In genomic region chr7:48360574-48360973, GRCh38 we compare ENCODE assay signal across 22 cellular contexts.
DNase-seq lines count a peak whose midpoint lies in the region; FAIRE-seq and TF ChIP-seq lines count a peak whose summit lies in the region.
"Had no signal": no experiment of that assay in that cellular context is flagged by ENCODE, and none has a peak within 500 bp of the region (broad histone marks: within the 10 kb centered on the region; RNA-seq: fewer than 3 reads in every experiment).

No MANE protein-coding gene starts in this region.

- H3K9me3 ChIP-seq in mammary epithelial cell (replicated peaks; ENCODE audit: insufficient read depth, low read length): no peaks in the 10 kb centered on the region
- H3K9me3 ChIP-seq in astrocyte (ENCODE audit: insufficient read depth, low read depth, low read length): no peaks in the 10 kb centered on the region
- H3K9me3 ChIP-seq in fibroblast of lung (ENCODE audit: control insufficient read depth, insufficient read depth, low read depth, low read length): no peaks in the 10 kb centered on the region
- no peaks in the 10 kb centered on the region for H3K9me3 ChIP-seq in SK-N-SH
- H3K9me3 ChIP-seq: Peyer's patch had no signal

- in situ Hi-C loops in mammary epithelial cell (cut with MboI; ENCODE audit: low sequenced_read_pairs in 2 of 2): no loop called here

- FAIRE-seq in astrocyte (lab: Jason Lieb, UNC): no peak
- FAIRE-seq in urothelium cell line (lab: Jason Lieb, UNC): peak; percentile 69
- FAIRE-seq: GM12891 had no signal

- POLR2A ChIA-PET in MCF 10A (lab: Yijun Ruan, JAX) (no interaction called here), SK-N-SH (lab: Yijun Ruan, JAX) (no interaction called here)

- H3K4me3 Mint-ChIP-seq in MCF 10A (ENCODE audit: unreplicated experiment) (no peak overlapping the region), astrocyte (ENCODE audit: unreplicated experiment) (no peak overlapping the region)

- no peaks in the 10 kb centered on the region for H3K9me2 ChIP-seq in SK-N-SH

- H3K79me2 ChIP-seq in mammary epithelial cell (ENCODE audit: insufficient read depth, low read length) (no peaks in the 10 kb centered on the region), astrocyte (ENCODE audit: insufficient read depth, low read length) (no peaks in the 10 kb centered on the region), fibroblast of lung (ENCODE audit: control insufficient read depth, insufficient read depth, low read length) (no peaks in the 10 kb centered on the region), SK-N-SH (ENCODE audit: insufficient read depth) (no peaks in the 10 kb centered on the region)

- no peak overlapping the region for H3K27ac ChIP-seq in mammary epithelial cell (ENCODE audit: insufficient read depth, low read depth, low read length)
- no peak overlapping the region for H3K27ac ChIP-seq in astrocyte (ENCODE audit: low read depth, low read length)
- no peak overlapping the region for H3K27ac ChIP-seq in fibroblast of lung (ENCODE audit: insufficient read depth, low read length)
- no peak overlapping the region for H3K27ac ChIP-seq in SK-N-SH (ENCODE audit: low read depth in 2 of 2, low read length in 1 of 2)
- H3K27ac ChIP-seq: 22Rv1, C4-2B, HL-60, Peyer's patch had no signal

- H3K9me3 Mint-ChIP-seq in MCF 10A (ENCODE audit: unreplicated experiment): no peaks in the 10 kb centered on the region
- no peaks in the 10 kb centered on the region for H3K9me3 Mint-ChIP-seq in astrocyte (ENCODE audit: unreplicated experiment)

- H3K27me3 ChIP-seq in mammary epithelial cell (ENCODE audit: insufficient read depth, low read length): no peaks in the 10 kb centered on the region
- H3K27me3 ChIP-seq in astrocyte (ENCODE audit: insufficient read depth, low read length): no peaks in the 10 kb centered on the region
- H3K27me3 ChIP-seq in fibroblast of lung (ENCODE audit: control insufficient read depth, insufficient read depth, low read length): no peaks in the 10 kb centered on the region
- H3K27me3 ChIP-seq in SK-N-SH (ENCODE audit: insufficient read depth): peaks cover under 1% of the 10 kb centered on the region; the same call in 1 of the 2 replicates
- H3K27me3 ChIP-seq: Peyer's patch had no signal

- CTCF ChIA-PET in mammary epithelial cell (lab: Charles Lee; ENCODE audit: low non-redundant PET) (no interaction called here), MCF 10A (lab: Yijun Ruan, JAX) (interaction anchor here (0.6 kb wide), 1 partner anchor 148 kb away, joined by 3 read pairs; no protein-coding TSS in a partner anchor), SK-N-SH (lab: Yijun Ruan, JAX) (no interaction called here)

- intact Hi-C loops in mammary epithelial cell (cut with micrococcal nuclease): no loop called here
- intact Hi-C loops in MCF 10A (cut with micrococcal nuclease): no loop called here
- intact Hi-C loops in cardiac septum (cut with DNase I): no loop called here

- H3K36me3 ChIP-seq in mammary epithelial cell (ENCODE audit: insufficient read depth, low read length): no peaks in the 10 kb centered on the region
- no peaks in the 10 kb centered on the region for H3K36me3 ChIP-seq in astrocyte (ENCODE audit: insufficient read depth, low read length)
- no peaks in the 10 kb centered on the region for H3K36me3 ChIP-seq in fibroblast of lung (ENCODE audit: control insufficient read depth, insufficient read depth, low read length)
- no peaks in the 10 kb centered on the region for H3K36me3 ChIP-seq in SK-N-SH (replicated peaks in 1 of 2; ENCODE audit: control insufficient read depth in 1 of 2, insufficient read depth in 2 of 2, low read length in 1 of 2)
- H3K36me3 ChIP-seq: Peyer's patch had no signal

- H3K27ac Mint-ChIP-seq in MCF 10A (ENCODE audit: low read depth, unreplicated experiment) (no peak overlapping the region), astrocyte (ENCODE audit: unreplicated experiment) (no peak overlapping the region)

- no peaks in the 10 kb centered on the region for H3K27me3 Mint-ChIP-seq in MCF 10A (ENCODE audit: insufficient read depth, unreplicated experiment)
- no peaks in the 10 kb centered on the region for H3K27me3 Mint-ChIP-seq in astrocyte (ENCODE audit: low read depth, unreplicated experiment)

- H3F3A ChIP-seq in SK-N-SH (replicated peaks; ENCODE audit: insufficient read depth): no peaks in the 10 kb centered on the region

- TF ChIP-seq RAD21 in SK-N-SH (IDR thresholded peaks at IDR 0.05; ENCODE audit: low read length): no peak

- H3K36me3 Mint-ChIP-seq in MCF 10A (ENCODE audit: insufficient read depth, unreplicated experiment) (no peaks in the 10 kb centered on the region), astrocyte (ENCODE audit: low read depth, unreplicated experiment) (no peaks in the 10 kb centered on the region)

- dilution Hi-C loops in mammary epithelial cell (cut with HindIII; ENCODE audit: low sequenced_read_pairs): no loop called here

- TF ChIP-seq EP300 in SK-N-SH (IDR thresholded peaks at IDR 0.05; ENCODE audit: borderline replicate concordance in 1 of 2, low read depth in 1 of 2, low read length in 1 of 2): no peak

- TF ChIP-seq CTCF in mammary epithelial cell (conservative IDR thresholded peaks at IDR 0.05 in 1 of 2, IDR thresholded peaks at IDR 0.05 in 1 of 2; ENCODE audit: extremely low read depth in 1 of 2, insufficient read depth in 1 of 2, low read depth in 1 of 2, low read length in 2 of 2) (no peak), MCF 10A (IDR thresholded peaks at IDR 0.05; ENCODE audit: unreplicated experiment) (no peak), astrocyte (IDR thresholded peaks at IDR 0.05; ENCODE audit: insufficient read depth, low read depth, low read length) (no peak), fibroblast of lung (conservative IDR thresholded peaks at IDR 0.05 in 1 of 2, IDR thresholded peaks at IDR 0.05 in 1 of 2; ENCODE audit: low read depth in 1 of 2, low read length in 2 of 2) (no peak), SK-N-SH (IDR thresholded peaks at IDR 0.05) (no peak)

- H3K9ac ChIP-seq in mammary epithelial cell (ENCODE audit: insufficient read depth, low read length) (no peak overlapping the region), astrocyte (ENCODE audit: low read length) (no peak overlapping the region), fibroblast of lung (ENCODE audit: insufficient read depth, low read length) (no peak overlapping the region), SK-N-SH (no peak overlapping the region)

- H2AFZ ChIP-seq in mammary epithelial cell (ENCODE audit: low read depth, low read length): no peak overlapping the region
- H2AFZ ChIP-seq in astrocyte (ENCODE audit: low read depth, low read length): no peak overlapping the region
- no peak overlapping the region for H2AFZ ChIP-seq in fibroblast of lung (ENCODE audit: low read length)
- H2AFZ ChIP-seq in SK-N-SH (ENCODE audit: low read depth): no peak overlapping the region

- H3K4me2 ChIP-seq in mammary epithelial cell (ENCODE audit: insufficient read depth, low read depth, low read length): no peak overlapping the region
- no peak overlapping the region for H3K4me2 ChIP-seq in astrocyte (ENCODE audit: low read length)
- no peak overlapping the region for H3K4me2 ChIP-seq in fibroblast of lung (ENCODE audit: extremely low read depth, insufficient read depth, low read length)
- H3K4me2 ChIP-seq in SK-N-SH: no peak overlapping the region

- BruUV-seq in mammary epithelial cell (replicated peaks; lab: Mats Ljungman, UMichigan) (no TSS peak), MCF 10A (replicated peaks; lab: Mats Ljungman, UMichigan) (no TSS peak)

- H3K4me1 Mint-ChIP-seq in MCF 10A (ENCODE audit: insufficient read depth, unreplicated experiment) (peaks cover 15% of the 10 kb centered on the region), astrocyte (ENCODE audit: low read depth, unreplicated experiment) (no peaks in the 10 kb centered on the region)

- H3K4me1 ChIP-seq in mammary epithelial cell (ENCODE audit: insufficient read depth, low read length) (peaks cover 5% of the 10 kb centered on the region), astrocyte (ENCODE audit: insufficient read depth, low read length) (no peaks in the 10 kb centered on the region), fibroblast of lung (ENCODE audit: control insufficient read depth, extremely low read depth, insufficient read depth, low read length) (no peaks in the 10 kb centered on the region), SK-N-SH (ENCODE audit: control insufficient read depth in 1 of 2, insufficient read depth in 2 of 2, low read depth in 1 of 2, low read length in 1 of 2) (no peaks in the 10 kb centered on the region)
- H3K4me1 ChIP-seq: Peyer's patch had no signal

- H4K20me1 ChIP-seq in mammary epithelial cell (ENCODE audit: insufficient read depth, low read length) (no peaks in the 10 kb centered on the region), astrocyte (ENCODE audit: insufficient read depth, low read length) (no peaks in the 10 kb centered on the region), fibroblast of lung (ENCODE audit: control insufficient read depth, extremely low read depth, insufficient read depth, low read length) (no peaks in the 10 kb centered on the region), SK-N-SH (ENCODE audit: insufficient read depth) (no peaks in the 10 kb centered on the region)

- 85% methylated on average over 6 of the region's 6 CpGs for WGBS in mammary epithelial cell (ENCODE audit: low coverage, missing lambda C conversion rate)
- 8% methylated on average over 6 of the region's 6 CpGs for WGBS in SK-N-SH (ENCODE audit: low lambda C conversion rate)

- H3K4me3 ChIP-seq in mammary epithelial cell (replicated peaks in 1 of 3; ENCODE audit: insufficient read depth in 1 of 3, low read depth in 2 of 3, low read length in 3 of 3): no peak overlapping the region
- no peak overlapping the region for H3K4me3 ChIP-seq in astrocyte (ENCODE audit: insufficient read depth, low read depth, low read length)
- no peak overlapping the region for H3K4me3 ChIP-seq in fibroblast of lung (replicated peaks in 1 of 4; ENCODE audit: control extremely low read depth in 1 of 4, insufficient read depth in 1 of 4, low read depth in 3 of 4, low read length in 4 of 4)
- no peak overlapping the region for H3K4me3 ChIP-seq in SK-N-SH (ENCODE audit: low read depth in 2 of 2, low read length in 1 of 2)
- H3K4me3 ChIP-seq: Peyer's patch had no signal

- DNase-seq in mammary epithelial cell (peak; percentile 35), MCF 10A (ENCODE audit: unreplicated experiment) (no peak), astrocyte (ENCODE audit: low read depth) (peak; percentile 23), fibroblast of lung (ENCODE audit: low read depth in 2 of 2) (peak; percentile 47 to 53), urothelium cell line (ENCODE audit: low spot score) (no peak), SK-N-SH (no peak), cardiac septum (ENCODE audit: low spot score) (no peak)
- no peak for DNase-seq in stimulated activated CD4-positive, alpha-beta T cell treated with anti-CD3 and anti-CD28 coated beads, Interleukin-15, amount 100 ng/mL, for 24 hours
- DNase-seq: DMS153, KBM-7, MM.1S, NCI-H1105, NCI-H187, NCI-H2171 treated with DMSO at 0.1 percent for 48 hours, NCI-H510A, NCI-H82, Peyer's patch, SHP77 treated with DMSO at 0.1 percent for 48 hours had no signal

Comparison
In these comparisons a context has a peak if more than half of its experiments do, and no peak if none do; other contexts are left out.
1. DNase-seq: peak in mammary epithelial cell (single experiment), astrocyte (single experiment) and fibroblast of lung (2 of 2); none in MCF 10A (single experiment), urothelium cell line (single experiment), SK-N-SH (single experiment), stimulated activated CD4-positive, alpha-beta T cell treated with anti-CD3 and anti-CD28 coated beads, Interleukin-15, amount 100 ng/mL, for 24 hours (single experiment) and cardiac septum (single experiment).